ENCODE assay signal across 8 cellular contexts in genomic region chr18:48975221-48975816, GRCh38. TPM values are rescaled to one million over a fixed set of nuclear protein-coding genes. Genes with fewer than 3 reads are reported as not detected.
DNase-seq lines count a peak whose midpoint lies in the region; ATAC-seq, FAIRE-seq and TF ChIP-seq lines count a peak whose summit lies in the region.

No MANE protein-coding gene starts in this region.

- H3K79me2 ChIP-seq in astrocyte (ENCODE audit: insufficient read depth, low read length), result no peaks in the 10 kb centered on the region

- H3K27ac ChIP-seq in astrocyte (ENCODE audit: low read depth, low read length) (peak overlapping the region; percentile 42), thymus (ENCODE audit: low read depth) (peak overlapping the region; percentile 38)

- H3K9ac ChIP-seq in astrocyte (ENCODE audit: low read length), result peak overlapping the region; percentile 87

- H3K4me3 Mint-ChIP-seq in astrocyte (ENCODE audit: unreplicated experiment), result peak overlapping the region; percentile 84

- H3K27ac Mint-ChIP-seq in astrocyte (ENCODE audit: unreplicated experiment), result peak overlapping the region; percentile 94

- no peaks in the 10 kb centered on the region for H4K20me1 ChIP-seq in astrocyte (ENCODE audit: insufficient read depth, low read length)

- no peaks in the 10 kb centered on the region for H3K36me3 Mint-ChIP-seq in astrocyte (ENCODE audit: low read depth, unreplicated experiment)

- H2AFZ ChIP-seq in astrocyte (ENCODE audit: low read depth, low read length), result peak overlapping the region; percentile 56

- no peaks in the 10 kb centered on the region for H3K36me3 ChIP-seq in astrocyte (ENCODE audit: insufficient read depth, low read length)
- H3K36me3 ChIP-seq in thymus (ENCODE audit: control insufficient read depth, insufficient read depth), result no peaks in the 10 kb centered on the region

- peaks cover 4% of the 10 kb centered on the region for H3K9me3 Mint-ChIP-seq in astrocyte (ENCODE audit: unreplicated experiment)

- H3K27me3 ChIP-seq in astrocyte (ENCODE audit: insufficient read depth, low read length), result no peaks in the 10 kb centered on the region
- peaks cover 35% of the 10 kb centered on the region for H3K27me3 ChIP-seq in thymus (ENCODE audit: control insufficient read depth, insufficient read depth)

- WGBS in thymus, result 3% methylated on average over 56 of the region's 56 CpGs

- no peak for DNase-seq in astrocyte (ENCODE audit: low read depth)
- peak in 1 of 2 donors; percentile 26 for DNase-seq in left colon
- DNase-seq in NOMO-1 (lab: John Stamatoyannopoulos, UW; ENCODE audit: unreplicated experiment in 2 of 2), result no peak
- no peak for DNase-seq in ureter (ENCODE audit: low spot score)
- DNase-seq in activated CD4-positive, CD25-positive, alpha-beta regulatory T cell treated with anti-CD3 and anti-CD28 coated beads, Interleukin-2, amount 50 U/mL, for 72 hours, result no peak

- H3K9me3 ChIP-seq in astrocyte (ENCODE audit: insufficient read depth, low read depth, low read length) (no peaks in the 10 kb centered on the region), thymus (ENCODE audit: control insufficient read depth) (no peaks in the 10 kb centered on the region)

- H3K4me2 ChIP-seq in astrocyte (ENCODE audit: low read length), result peak overlapping the region; percentile 96

- no peak for FAIRE-seq in astrocyte (lab: Jason Lieb, UNC)

- TF ChIP-seq CTCF in astrocyte (IDR thresholded peaks at IDR 0.05; ENCODE audit: insufficient read depth, low read depth, low read length), result no peak

- no peaks in the 10 kb centered on the region for H3K27me3 Mint-ChIP-seq in astrocyte (ENCODE audit: low read depth, unreplicated experiment)

- intact Hi-C loops in left colon (cut with DNase I, micrococcal nuclease), result no loop called here

- peak overlapping the region; percentile 55 for H3K4me3 ChIP-seq in astrocyte (ENCODE audit: insufficient read depth, low read depth, low read length)
- H3K4me3 ChIP-seq in thymus (ENCODE audit: low read length), result peak overlapping the region; percentile 61

- ATAC-seq in GM18511 (IDR thresholded peaks at IDR 0.05; ENCODE audit: unreplicated experiment) (peak; percentile 19), HG03095 (IDR thresholded peaks at IDR 0.05; ENCODE audit: unreplicated experiment) (peak; percentile 15), left colon (peak; percentile 8)

- H3K4me1 ChIP-seq in astrocyte (ENCODE audit: insufficient read depth, low read length), result peaks cover 21% of the 10 kb centered on the region
- peaks cover 6% of the 10 kb centered on the region for H3K4me1 ChIP-seq in thymus (ENCODE audit: control insufficient read depth, insufficient read depth, low read length)

- H3K4me1 Mint-ChIP-seq in astrocyte (ENCODE audit: low read depth, unreplicated experiment), result peaks cover 24% of the 10 kb centered on the region

RNA-seq across cellular contexts. Expression of gene SMAD7, which starts 24.6 kb away (rescaled TPM):
- total RNA-seq in astrocyte, result 62.9 and 76.2 TPM in 2 replicates
- total RNA-seq in left colon, result 10 to 100 TPM; 36.4 to 50.0 TPM
- 7.8 TPM for polyA plus RNA-seq in thymus
- total RNA-seq in ureter, result 23.2 TPM
